25 cellular contexts compared by ENCODE assay signal in the genomic region with DNA sequence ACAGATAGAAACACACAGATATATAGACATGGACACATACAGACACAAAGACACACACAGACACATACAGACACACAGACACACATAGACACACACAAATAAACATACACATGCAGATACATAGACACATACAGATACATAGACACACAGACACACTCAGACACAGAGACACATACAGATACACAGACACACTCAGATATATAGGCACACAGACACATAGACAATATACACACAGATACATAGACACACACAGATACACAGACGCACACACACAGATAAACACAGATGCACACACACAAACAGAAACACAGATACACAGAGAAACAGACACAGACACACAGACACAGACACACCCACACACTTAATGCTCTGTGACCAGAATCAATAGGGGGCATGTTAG.
"Had no signal": no experiment of that assay in that cellular context is flagged by ENCODE, and none has a peak within 500 bp of the region (broad histone marks: within the 10 kb centered on the region; RNA-seq: fewer than 3 reads in every experiment).

No MANE protein-coding gene starts in this region.

- H3K36me3 ChIP-seq: esophagus squamous epithelium, gastrocnemius medialis, heart right ventricle, left lung, lower lobe of right lung had no signal

- H3K27ac Mint-ChIP-seq: mesothelial cell of epicardium, naive B cell had no signal

- H3K9me3 ChIP-seq: gastrocnemius medialis, left lung, lower lobe of right lung had no signal

- H3K4me3 ChIP-seq: coronary artery, dorsolateral prefrontal cortex, esophagus squamous epithelium, gastrocnemius medialis, heart right ventricle, left lung, lower lobe of right lung, mucosa of descending colon had no signal

- H3K36me3 Mint-ChIP-seq: mesothelial cell of epicardium, naive B cell had no signal

- H3K27me3 Mint-ChIP-seq: naive B cell had no signal

- H3K4me3 Mint-ChIP-seq: mesothelial cell of epicardium, naive B cell had no signal

- H3K27me3 ChIP-seq: gastrocnemius medialis had no signal

- H3K27ac ChIP-seq: coronary artery, dorsolateral prefrontal cortex, esophagus squamous epithelium, gastrocnemius medialis, heart right ventricle, left lung, lower lobe of right lung had no signal

- ATAC-seq: gastrocnemius medialis, heart right ventricle, left cardiac atrium, left lung, left ventricle myocardium superior, lower lobe of right lung, mucosa of descending colon had no signal

- H3K4me1 ChIP-seq: esophagus squamous epithelium, gastrocnemius medialis, heart right ventricle, left lung, lower lobe of right lung had no signal

- DNase-seq: dermis blood vessel endothelial cell; dorsolateral prefrontal cortex; effector CD4-positive, alpha-beta T cell; effector memory CD4-positive, alpha-beta T cell; esophagus squamous epithelium; foreskin fibroblast; foreskin melanocyte; gastrocnemius medialis; glutamatergic neuron; head of caudate nucleus; heart right ventricle; hippocampal formation; left cardiac atrium; left lung; left ventricle myocardium superior; lower lobe of right lung; mesenchymal stem cell; mucosa of descending colon; naive B cell had no signal

- H3K4me1 Mint-ChIP-seq: mesothelial cell of epicardium, naive B cell had no signal

- FAIRE-seq: colon, endothelial cell of umbilical vein, islet of Langerhans, keratinocyte had no signal
